ENCODE assay signal across 8 cellular contexts in the genomic region with DNA sequence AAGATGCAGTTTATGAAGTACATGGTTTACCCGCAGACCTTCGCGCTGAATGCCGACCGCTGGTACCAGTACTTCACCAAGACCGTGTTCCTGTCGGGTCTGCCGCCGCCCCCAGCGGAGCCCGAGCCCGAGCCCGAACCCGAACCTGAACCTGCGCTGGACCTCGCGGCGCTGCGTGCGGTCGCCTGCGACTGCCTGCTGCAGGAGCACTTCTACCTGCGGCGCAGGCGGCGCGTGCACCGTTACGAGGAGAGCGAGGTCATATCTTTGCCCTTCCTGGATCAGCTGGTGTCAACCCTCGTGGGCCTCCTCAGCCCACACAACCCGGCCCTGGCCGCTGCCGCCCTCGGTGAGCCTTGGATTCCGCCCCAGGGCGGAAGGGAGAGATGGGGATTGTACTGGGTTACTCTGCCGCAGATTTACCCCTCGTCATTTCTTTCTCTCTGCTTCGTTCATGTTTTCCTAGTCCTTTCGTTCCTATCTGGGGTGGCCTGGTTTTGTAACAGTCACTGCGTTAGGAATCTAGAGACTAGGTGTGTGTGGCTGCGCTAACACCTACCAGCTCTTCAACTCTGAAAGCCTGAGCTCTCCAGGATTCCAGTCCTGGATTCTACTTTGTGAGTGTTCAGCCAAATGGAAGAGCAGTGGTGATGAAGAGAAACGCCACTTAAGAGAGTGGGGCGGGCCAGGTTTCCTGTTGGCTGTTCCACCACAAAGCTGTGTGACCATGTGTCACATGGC. TPM values are rescaled to one million over a fixed set of nuclear protein-coding genes. Genes with fewer than 3 reads are reported as not detected.
DNase-seq lines count a peak whose midpoint lies in the region; ATAC-seq and TF ChIP-seq lines count a peak whose summit lies in the region.

No MANE protein-coding gene starts in this region.

- DNase-seq in ELR (ENCODE audit: low read depth) (peak; percentile 80), SJCRH30 (peak; percentile 60 to 77), left ventricle myocardium inferior (peak; percentile 22), psoas muscle (peak; percentile 35 to 61), aorta (peak; percentile 54 to 81)

- intact Hi-C loops in left ventricle myocardium inferior (cut with micrococcal nuclease) (no loop called here), psoas muscle (cut with DNase I) (no loop called here), aorta (cut with DNase I) (no loop called here)

- peak overlapping the region; percentile 66 for H2AFZ ChIP-seq in KMS-11 (ENCODE audit: low read depth)

- 0% methylated on average over 45 of the region's 45 CpGs for WGBS in adipose tissue, 3 donors
- 0 to 1% (median 0%) methylated on average over 45 of the region's 45 CpGs for WGBS in psoas muscle, 3 donors
- WGBS in aorta, 2 donors: 0% methylated on average over 44 to 45 of the region's 45 CpGs

- H3K4me2 ChIP-seq in KMS-11: peak overlapping the region; percentile 74

- no peaks in the 10 kb centered on the region for H4K20me1 ChIP-seq in KMS-11 (ENCODE audit: insufficient read depth)

- H3K4me3 ChIP-seq in KMS-11 (IDR thresholded peaks at IDR 0.05; ENCODE audit: insufficient read depth, low read depth, low read length) (no peak overlapping the region), SJCRH30 (peak overlapping the region; percentile 91), left ventricle myocardium inferior (peak overlapping the region; percentile 95), psoas muscle (peak overlapping the region; percentile 84), aorta (ENCODE audit: low read length in 2 of 2) (peak overlapping the region; percentile 49 to 97)

- H3K4me1 ChIP-seq in KMS-11 (ENCODE audit: low read depth, poor library complexity, severe bottlenecking): peaks cover 22% of the 10 kb centered on the region
- H3K4me1 ChIP-seq in SJCRH30: peaks cover 6% of the 10 kb centered on the region
- H3K4me1 ChIP-seq in left ventricle myocardium inferior: peaks cover 69% of the 10 kb centered on the region
- peaks cover 19% of the 10 kb centered on the region for H3K4me1 ChIP-seq in psoas muscle
- no peaks in the 10 kb centered on the region for H3K4me1 ChIP-seq in aorta (ENCODE audit: control insufficient read depth in 1 of 2, insufficient read depth in 2 of 2, low read length in 2 of 2)

- TF ChIP-seq CTCF in KMS-11 (conservative IDR thresholded peaks at IDR 0.05; ENCODE audit: low read depth, low read length) (no peak), left ventricle myocardium inferior (IDR thresholded peaks at IDR 0.05; ENCODE audit: borderline replicate concordance) (no peak), psoas muscle (IDR thresholded peaks at IDR 0.05) (no peak)

- peak; percentile 36 for ATAC-seq in GM21825 (IDR thresholded peaks at IDR 0.05; ENCODE audit: unreplicated experiment)
- ATAC-seq in psoas muscle: peak; percentile 57 to 75 (median 70)
- peak; percentile 75 for ATAC-seq in aorta (ENCODE audit: low FRiP score)

- peaks cover 44% of the 10 kb centered on the region for H3K79me2 ChIP-seq in KMS-11 (ENCODE audit: insufficient read depth, low read depth)

- H3K9me3 ChIP-seq in SJCRH30 (replicated peaks) (no peaks in the 10 kb centered on the region), left ventricle myocardium inferior (replicated peaks) (no peaks in the 10 kb centered on the region), psoas muscle (no peaks in the 10 kb centered on the region), aorta (ENCODE audit: control insufficient read depth, low read length) (no peaks in the 10 kb centered on the region)

- H3K27ac ChIP-seq in KMS-11 (peak overlapping the region; percentile 90), SJCRH30 (peak overlapping the region; percentile 79), adipose tissue (ENCODE audit: low read depth, low read length) (peak overlapping the region; percentile 25), left ventricle myocardium inferior (replicated peaks) (peak overlapping the region; percentile 97), psoas muscle (peak overlapping the region; percentile 94), aorta (ENCODE audit: low read depth in 1 of 2, low read length in 2 of 2) (peak overlapping the region; percentile 37 to 46)

- H3K27me3 ChIP-seq in KMS-11 (ENCODE audit: insufficient read depth, low read depth): no peaks in the 10 kb centered on the region
- H3K27me3 ChIP-seq in SJCRH30: no peaks in the 10 kb centered on the region
- no peaks in the 10 kb centered on the region for H3K27me3 ChIP-seq in left ventricle myocardium inferior (ENCODE audit: low read depth)
- H3K27me3 ChIP-seq in psoas muscle (ENCODE audit: insufficient read depth in 3 of 3, low read length in 2 of 3): no peaks in the 10 kb centered on the region
- H3K27me3 ChIP-seq in aorta (ENCODE audit: control insufficient read depth in 1 of 2, insufficient read depth in 2 of 2, low read length in 1 of 2): no peaks in the 10 kb centered on the region

- peak overlapping the region; percentile 93 for H3K9ac ChIP-seq in KMS-11

- H3K36me3 ChIP-seq in KMS-11 (ENCODE audit: insufficient read depth) (peaks cover 8% of the 10 kb centered on the region; the same call in 1 of the 2 replicates), SJCRH30 (peaks cover 33% of the 10 kb centered on the region), left ventricle myocardium inferior (peaks cover 34% of the 10 kb centered on the region), psoas muscle (ENCODE audit: insufficient read depth in 1 of 2, low read depth in 1 of 2) (peaks cover 0 to 36% of the 10 kb centered on the region in 2 donors), aorta (ENCODE audit: control insufficient read depth in 1 of 2, insufficient read depth in 2 of 2, low read length in 1 of 2) (peaks cover 0 to 2% of the 10 kb centered on the region in 2 donors)

RNA-seq across cellular contexts. Expression of a gene that starts 0.6 kb away (rescaled TPM):
- 92.0 and 102 TPM in 2 replicates for total RNA-seq in SJCRH30 (2014; rRNA removed; shearing (Covaris generic))
- polyA plus RNA-seq in adipose tissue (10 to 100 TPM; 15.6 to 23.9 (median 16.4) TPM), psoas muscle (10 to 100 TPM; 41.4 to 80.8 (median 56.0) TPM), aorta (10 to 100 TPM; 14.4 to 19.9 TPM)
- total RNA-seq in left ventricle myocardium inferior (86.3 TPM), psoas muscle (100 to 1,000 TPM in 1 of 4 donors, 10 to 100 TPM in 3; 68.8 to 105 (median 73.0) TPM), aorta (10 to 100 TPM; 30.7 to 33.0 TPM)

Comparison
In these comparisons a context has a peak if more than half of its experiments do, and no peak if none do; other contexts are left out.
1. DNase-seq: peak in every context shown above with its lines; median percentile 80 in ELR; 68 in SJCRH30; 68 in aorta; 48 in psoas muscle; 22 in left ventricle myocardium inferior.
2. H3K27ac ChIP-seq: peak in every context shown above with its lines; median percentile 97 in left ventricle myocardium inferior; 94 in psoas muscle; 90 in KMS-11; 79 in SJCRH30; 42 in aorta; 25 in adipose tissue.